8 cellular contexts compared by ENCODE assay signal in the genomic region with DNA sequence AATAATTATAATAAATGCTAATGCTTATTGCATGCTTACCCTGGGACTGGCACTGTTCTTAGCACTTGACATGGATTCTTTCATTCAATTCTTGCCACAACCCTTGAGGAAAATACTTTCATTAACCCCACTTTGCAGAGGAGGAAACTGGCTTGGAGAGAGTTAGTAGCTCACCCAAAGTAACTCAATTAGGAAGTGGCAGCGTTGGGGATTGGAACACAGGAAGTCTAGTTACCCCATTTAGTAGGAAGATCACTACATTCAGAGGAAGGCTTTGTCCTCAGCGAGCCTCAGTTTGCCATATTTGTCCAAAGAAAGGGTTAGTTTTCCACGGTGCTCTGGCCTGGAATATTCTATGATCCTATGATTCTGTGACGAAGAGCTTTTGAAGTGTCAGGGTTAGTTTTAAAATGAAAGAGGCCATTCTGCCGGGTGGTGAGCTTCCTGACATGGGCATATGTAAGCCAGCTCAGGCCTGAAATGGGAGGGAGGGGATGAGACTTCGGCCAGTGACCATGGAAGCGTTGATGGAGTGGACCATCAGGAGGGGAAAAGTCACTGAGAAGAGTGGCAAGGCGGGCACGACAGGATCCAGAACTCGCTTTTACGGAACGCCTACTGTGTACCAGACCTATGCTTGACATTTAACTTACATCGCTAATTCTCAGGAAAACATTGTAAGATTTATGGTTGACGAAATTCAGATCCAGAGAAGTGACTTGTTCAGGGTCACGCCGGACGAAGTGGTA. TPM values are rescaled to one million over a fixed set of nuclear protein-coding genes. Genes with fewer than 3 reads are reported as not detected.
DNase-seq lines count a peak whose midpoint lies in the region; ATAC-seq, FAIRE-seq and TF ChIP-seq lines count a peak whose summit lies in the region.

No MANE protein-coding gene starts in this region.

- no peak for FAIRE-seq in small intestine (lab: Jason Lieb, UNC)

- peaks cover 48% of the 10 kb centered on the region for H3K4me1 ChIP-seq in DND-41 (ENCODE audit: insufficient read depth, low read length)
- peaks cover 6% of the 10 kb centered on the region in 2 donors for H3K4me1 ChIP-seq in small intestine (ENCODE audit: control insufficient read depth in 2 of 2, insufficient read depth in 1 of 2, low read depth in 1 of 2, low read length in 1 of 2)

- peaks cover 27% of the 10 kb centered on the region for H3K36me3 Mint-ChIP-seq in effector memory CD8-positive, alpha-beta T cell (ENCODE audit: insufficient read depth)
- H3K36me3 Mint-ChIP-seq in osteocyte (ENCODE audit: unreplicated experiment): no peaks in the 10 kb centered on the region

- H3K9me3 ChIP-seq in DND-41 (ENCODE audit: insufficient read depth, low read length, severe bottlenecking) (no peaks in the 10 kb centered on the region), small intestine (ENCODE audit: control insufficient read depth, low read depth) (no peaks in the 10 kb centered on the region)

- no peaks in the 10 kb centered on the region for H3K9me3 Mint-ChIP-seq in effector memory CD8-positive, alpha-beta T cell
- H3K9me3 Mint-ChIP-seq in osteocyte (ENCODE audit: unreplicated experiment): no peaks in the 10 kb centered on the region

- H3K4me1 Mint-ChIP-seq in effector memory CD8-positive, alpha-beta T cell (ENCODE audit: low read depth in 2 of 2): peaks cover 53 to 54% of the 10 kb centered on the region in 2 donors
- peaks cover 23% of the 10 kb centered on the region for H3K4me1 Mint-ChIP-seq in osteocyte (ENCODE audit: unreplicated experiment)

- no peaks in the 10 kb centered on the region for H3K79me2 ChIP-seq in DND-41 (ENCODE audit: insufficient read depth, low read length)

- H3K4me3 ChIP-seq in DND-41 (ENCODE audit: low read depth in 1 of 2, low read length in 2 of 2): peak overlapping the region in 1 of 2 experiments; percentile 87; a peak in 2 of 4 replicates
- no peak overlapping the region for H3K4me3 ChIP-seq in small intestine (ENCODE audit: low read depth in 1 of 2, low read length in 2 of 2)

- H3K27me3 ChIP-seq in DND-41 (ENCODE audit: insufficient read depth, low read length, poor library complexity) (no peaks in the 10 kb centered on the region), small intestine (ENCODE audit: control insufficient read depth in 2 of 2, insufficient read depth in 2 of 2, low read length in 2 of 2) (no peaks in the 10 kb centered on the region)

- TF ChIP-seq CTCF in DND-41 (IDR thresholded peaks at IDR 0.05; ENCODE audit: borderline replicate concordance, extremely low read depth, low read length, poor library complexity, severe bottlenecking) (no peak), osteocyte (IDR thresholded peaks at IDR 0.05) (no peak)

- peak overlapping the region; percentile 92 for H2AFZ ChIP-seq in DND-41 (ENCODE audit: low read depth, low read length)

- H4K20me1 ChIP-seq in DND-41 (ENCODE audit: insufficient read depth, low read length): 0 out of 2 replicates have a peak, but pooled peaks cover 5% of the 10 kb centered on the region

- peak overlapping the region; percentile 97 for H3K4me2 ChIP-seq in DND-41 (ENCODE audit: insufficient read depth, low read length)

- 63 to 64% (median 63%) methylated on average over 17 of the region's 17 CpGs for WGBS in small intestine, 3 donors

- H3K27ac ChIP-seq in DND-41 (ENCODE audit: low read length): peak overlapping the region; percentile 49; the same call in 1 of the 2 replicates
- H3K27ac ChIP-seq in small intestine (ENCODE audit: low read depth in 1 of 2, low read length in 1 of 2): peak overlapping the region in 1 of 2 donors; percentile 29

- ATAC-seq in DND-41 (ENCODE audit: insufficient read depth, low read depth) (no peak), GM21737 (IDR thresholded peaks at IDR 0.05; ENCODE audit: unreplicated experiment) (no peak)
- ATAC-seq in effector memory CD8-positive, alpha-beta T cell (replicated peaks): no peak

- no peaks in the 10 kb centered on the region for H3K27me3 Mint-ChIP-seq in effector memory CD8-positive, alpha-beta T cell
- no peaks in the 10 kb centered on the region for H3K27me3 Mint-ChIP-seq in osteocyte (ENCODE audit: unreplicated experiment)

- peak overlapping the region; percentile 78; the same call in 1 of the 2 replicates for H3K9ac ChIP-seq in DND-41 (ENCODE audit: low read depth, low read length)

- peak overlapping the region; percentile 80 to 93 for H3K27ac Mint-ChIP-seq in effector memory CD8-positive, alpha-beta T cell
- peak overlapping the region; percentile 24 for H3K27ac Mint-ChIP-seq in osteocyte (ENCODE audit: unreplicated experiment)

- DNase-seq in DND-41: no peak
- DNase-seq in NAMALWA (ENCODE audit: low spot score): peak; percentile 32
- no peak for DNase-seq in effector memory CD8-positive, alpha-beta T cell
- DNase-seq in osteocyte (ENCODE audit: extremely low spot score, unreplicated experiment): no peak
- no peak for DNase-seq in islet precursor cell
- no peak for DNase-seq in stimulated activated CD4-positive, alpha-beta T cell treated with anti-CD3 and anti-CD28 coated beads, Interleukin-4, amount 100 ng/mL, for 4 hours
- no peak for DNase-seq in small intestine

- H3K36me3 ChIP-seq in DND-41 (ENCODE audit: insufficient read depth, low read length) (no peaks in the 10 kb centered on the region), small intestine (ENCODE audit: control insufficient read depth in 2 of 2, insufficient read depth in 2 of 2, low read length in 2 of 2) (no peaks in the 10 kb centered on the region)

- peak overlapping the region; percentile 85 to 93 for H3K4me3 Mint-ChIP-seq in effector memory CD8-positive, alpha-beta T cell
- peak overlapping the region; percentile 76 for H3K4me3 Mint-ChIP-seq in osteocyte (ENCODE audit: unreplicated experiment)

RNA-seq across cellular contexts. Expression of a gene that starts 28.2 kb away (rescaled TPM):
- total RNA-seq in osteocyte: 9.7 and 12.7 TPM in 2 replicates
- 10 to 100 TPM; 14.9 to 21.5 (median 19.5) TPM for polyA plus RNA-seq in small intestine
